2 cellular contexts compared by ENCODE assay signal in genomic region chr2:69624611-69625010, GRCh38.
A peak's percentile ranks its signal among the peaks of the same experiment; 100 is the strongest.
TF ChIP-seq lines count a peak whose summit lies in the region.

No MANE protein-coding gene starts in this region.

TF ChIP-seq in K562, 482 proteins besides CTCF, POLR2A, EP300 and RAD21:
- TF ChIP-seq ZNF407 (IDR thresholded peaks at IDR 0.05; ENCODE audit: low read depth) (no peak), ZNF23 (CRISPR knock-in tag; IDR thresholded peaks at IDR 0.05) (no peak), GTF2E2 (tag; IDR thresholded peaks at IDR 0.05) (0 out of 2 replicates have a peak, but pooled peaks have one; percentile 19), ZNF780A (CRISPR knock-in tag; IDR thresholded peaks at IDR 0.05) (no peak), IFI16 (CRISPR knock-in tag; IDR thresholded peaks at IDR 0.05) (no peak), NR4A1 (CRISPR knock-in tag; IDR thresholded peaks at IDR 0.05) (no peak), NR4A1 (tag; IDR thresholded peaks at IDR 0.05) (0 out of 2 replicates have a peak, but pooled peaks have one; percentile 20), ZBTB43 (CRISPR knock-in tag; IDR thresholded peaks at IDR 0.05) (no peak)
TF ChIP-seq in K562: peak in this region for 2.

TF ChIP-seq in HepG2, 621 proteins besides CTCF, POLR2A, EP300 and RAD21:
- TF ChIP-seq ZNF589 (CRISPR knock-in tag; conservative IDR thresholded peaks at IDR 0.05), result no peak
- no peak for TF ChIP-seq SP140L (CRISPR knock-in tag; IDR thresholded peaks at IDR 0.05; ENCODE audit: borderline replicate concordance)
- no peak for TF ChIP-seq RORA (CRISPR knock-in tag; IDR thresholded peaks at IDR 0.05)
- no peak for TF ChIP-seq HHEX (CRISPR knock-in tag; IDR thresholded peaks at IDR 0.05)
- no peak for TF ChIP-seq ZFP36L2 (CRISPR knock-in tag; IDR thresholded peaks at IDR 0.05)
- no peak for TF ChIP-seq NFYB (CRISPR knock-in tag; IDR thresholded peaks at IDR 0.05)
- no peak for TF ChIP-seq ZNF446 (CRISPR knock-in tag; IDR thresholded peaks at IDR 0.05)
- TF ChIP-seq ZNF790 (CRISPR knock-in tag; IDR thresholded peaks at IDR 0.05; ENCODE audit: borderline replicate concordance), result no peak
- no peak for TF ChIP-seq NFRKB (IDR thresholded peaks at IDR 0.05)
- no peak for TF ChIP-seq ZNF615 (CRISPR knock-in tag; IDR thresholded peaks at IDR 0.05; ENCODE audit: borderline replicate concordance)
- TF ChIP-seq GTF2F1 (IDR thresholded peaks at IDR 0.05; ENCODE audit: low read length), result no peak
- no peak for TF ChIP-seq ZNF570 (CRISPR knock-in tag; IDR thresholded peaks at IDR 0.05; ENCODE audit: borderline replicate concordance)
- no peak for TF ChIP-seq TARDBP (CRISPR knock-in tag; IDR thresholded peaks at IDR 0.05)
- TF ChIP-seq PRDM4 (CRISPR knock-in tag; IDR thresholded peaks at IDR 0.05; ENCODE audit: borderline replicate concordance), result no peak
- no peak for TF ChIP-seq ATM (IDR thresholded peaks at IDR 0.05; ENCODE audit: borderline replicate concordance)
- TF ChIP-seq JDP2 (CRISPR knock-in tag; IDR thresholded peaks at IDR 0.05; ENCODE audit: borderline replicate concordance), result no peak
- TF ChIP-seq MBNL3 (CRISPR knock-in tag; conservative IDR thresholded peaks at IDR 0.05), result no peak
- no peak for TF ChIP-seq THAP7 (CRISPR knock-in tag; IDR thresholded peaks at IDR 0.05)
- no peak for TF ChIP-seq ZNF776 (CRISPR knock-in tag; IDR thresholded peaks at IDR 0.05)
TF ChIP-seq in HepG2: peak in this region for 0.
